8 cellular contexts compared by ENCODE assay signal in genomic region chr16:82995927-82996441, GRCh38.
DNase-seq lines count a peak whose midpoint lies in the region; ATAC-seq and TF ChIP-seq lines count a peak whose summit lies in the region.

No MANE protein-coding gene starts in this region.

- H3K27me3 Mint-ChIP-seq in activated CD8-positive, alpha-beta T cell treated with anti-CD3 and anti-CD28 coated beads for 36 hours = no peaks in the 10 kb centered on the region
- H3K27me3 Mint-ChIP-seq in activated CD8-positive, alpha-beta T cell treated with anti-CD3 and anti-CD28 coated beads, Interleukin-2, amount 10 ng/mL, durations not matched to agents 7 days and 5 days (ENCODE audit: low read depth) = no peaks in the 10 kb centered on the region
- no peaks in the 10 kb centered on the region for H3K27me3 Mint-ChIP-seq in activated CD4-positive, alpha-beta memory T cell treated with anti-CD3 and anti-CD28 coated beads for 36 hours

- TF ChIP-seq CTCF in activated CD8-positive, alpha-beta T cell treated with anti-CD3 and anti-CD28 coated beads for 36 hours (IDR thresholded peaks at IDR 0.05) = no peak

- peaks cover 2% of the 10 kb centered on the region for H3K9me3 Mint-ChIP-seq in activated CD8-positive, alpha-beta T cell treated with anti-CD3 and anti-CD28 coated beads for 36 hours
- no peaks in the 10 kb centered on the region for H3K9me3 Mint-ChIP-seq in activated CD8-positive, alpha-beta T cell treated with anti-CD3 and anti-CD28 coated beads, Interleukin-2, amount 10 ng/mL, durations not matched to agents 7 days and 5 days (ENCODE audit: insufficient read depth)
- no peaks in the 10 kb centered on the region for H3K9me3 Mint-ChIP-seq in activated CD4-positive, alpha-beta memory T cell treated with anti-CD3 and anti-CD28 coated beads for 36 hours

- CTCF ChIA-PET in activated CD8-positive, alpha-beta T cell treated with anti-CD3 and anti-CD28 coated beads for 36 hours (lab: Charles Lee) = no interaction called here
- CTCF ChIA-PET in activated CD8-positive, alpha-beta T cell treated with anti-CD3 and anti-CD28 coated beads, Interleukin-2, amount 10 ng/mL, durations not matched to agents 7 days and 5 days (lab: Charles Lee) = no interaction called here
- CTCF ChIA-PET in activated CD4-positive, alpha-beta memory T cell treated with anti-CD3 and anti-CD28 coated beads for 36 hours (lab: Charles Lee) = no interaction called here

- no peak for DNase-seq in activated CD8-positive, alpha-beta T cell treated with anti-CD3 and anti-CD28 coated beads for 36 hours
- no peak for DNase-seq in activated CD8-positive, alpha-beta T cell treated with anti-CD3 and anti-CD28 coated beads, Interleukin-2, amount 10 ng/mL, durations not matched to agents 7 days and 5 days
- peak; percentile 9 for DNase-seq in activated CD4-positive, alpha-beta memory T cell treated with anti-CD3 and anti-CD28 coated beads for 36 hours
- DNase-seq in iris pigment epithelial cell (ENCODE audit: low read depth) = peak; percentile 94
- no peak for DNase-seq in stimulated activated naive CD4-positive, alpha-beta T cell treated with Interleukin-2 at 50 U/mL for 16 hours (lab: John Stamatoyannopoulos, UW)
- DNase-seq in NCI-H146 (lab: John Stamatoyannopoulos, UW) = no peak

- POLR2A ChIA-PET in activated CD8-positive, alpha-beta T cell treated with anti-CD3 and anti-CD28 coated beads for 36 hours (lab: Charles Lee) = no interaction called here
- POLR2A ChIA-PET in activated CD8-positive, alpha-beta T cell treated with anti-CD3 and anti-CD28 coated beads, Interleukin-2, amount 10 ng/mL, durations not matched to agents 7 days and 5 days (lab: Charles Lee) = no interaction called here
- POLR2A ChIA-PET in activated CD4-positive, alpha-beta memory T cell treated with anti-CD3 and anti-CD28 coated beads for 36 hours (lab: Charles Lee) = no interaction called here

- H3K4me3 ChIP-seq in urinary bladder (ENCODE audit: low read depth, low read length) = peak overlapping the region; percentile 3

- H3K36me3 ChIP-seq in urinary bladder (ENCODE audit: insufficient read depth) = no peaks in the 10 kb centered on the region

- ATAC-seq in activated CD8-positive, alpha-beta T cell treated with anti-CD3 and anti-CD28 coated beads for 36 hours = peak; percentile 55
- ATAC-seq in activated CD8-positive, alpha-beta T cell treated with anti-CD3 and anti-CD28 coated beads, Interleukin-2, amount 10 ng/mL, durations not matched to agents 7 days and 5 days = no peak
- ATAC-seq in GM18502 (IDR thresholded peaks at IDR 0.05; ENCODE audit: poor library complexity, unreplicated experiment) = no peak

- H3K27ac ChIP-seq in urinary bladder (ENCODE audit: low read depth) = no peak overlapping the region

- no peaks in the 10 kb centered on the region for H3K36me3 Mint-ChIP-seq in activated CD8-positive, alpha-beta T cell treated with anti-CD3 and anti-CD28 coated beads for 36 hours (ENCODE audit: low read depth)
- H3K36me3 Mint-ChIP-seq in activated CD8-positive, alpha-beta T cell treated with anti-CD3 and anti-CD28 coated beads, Interleukin-2, amount 10 ng/mL, durations not matched to agents 7 days and 5 days (ENCODE audit: low read depth) = no peaks in the 10 kb centered on the region
- no peaks in the 10 kb centered on the region for H3K36me3 Mint-ChIP-seq in activated CD4-positive, alpha-beta memory T cell treated with anti-CD3 and anti-CD28 coated beads for 36 hours

- no peak overlapping the region for H3K27ac Mint-ChIP-seq in activated CD8-positive, alpha-beta T cell treated with anti-CD3 and anti-CD28 coated beads for 36 hours
- H3K27ac Mint-ChIP-seq in activated CD8-positive, alpha-beta T cell treated with anti-CD3 and anti-CD28 coated beads, Interleukin-2, amount 10 ng/mL, durations not matched to agents 7 days and 5 days = no peak overlapping the region
- H3K27ac Mint-ChIP-seq in activated CD4-positive, alpha-beta memory T cell treated with anti-CD3 and anti-CD28 coated beads for 36 hours = no peak overlapping the region

- no peak overlapping the region for H3K4me3 Mint-ChIP-seq in activated CD8-positive, alpha-beta T cell treated with anti-CD3 and anti-CD28 coated beads for 36 hours
- H3K4me3 Mint-ChIP-seq in activated CD8-positive, alpha-beta T cell treated with anti-CD3 and anti-CD28 coated beads, Interleukin-2, amount 10 ng/mL, durations not matched to agents 7 days and 5 days = no peak overlapping the region
- H3K4me3 Mint-ChIP-seq in activated CD4-positive, alpha-beta memory T cell treated with anti-CD3 and anti-CD28 coated beads for 36 hours = no peak overlapping the region

- no peaks in the 10 kb centered on the region for H3K4me1 Mint-ChIP-seq in activated CD8-positive, alpha-beta T cell treated with anti-CD3 and anti-CD28 coated beads for 36 hours (ENCODE audit: low read depth)
- H3K4me1 Mint-ChIP-seq in activated CD8-positive, alpha-beta T cell treated with anti-CD3 and anti-CD28 coated beads, Interleukin-2, amount 10 ng/mL, durations not matched to agents 7 days and 5 days (ENCODE audit: low read depth) = no peaks in the 10 kb centered on the region
- H3K4me1 Mint-ChIP-seq in activated CD4-positive, alpha-beta memory T cell treated with anti-CD3 and anti-CD28 coated beads for 36 hours (ENCODE audit: low read depth) = no peaks in the 10 kb centered on the region

- intact Hi-C loops in activated CD8-positive, alpha-beta T cell treated with anti-CD3 and anti-CD28 coated beads for 36 hours (cut with micrococcal nuclease) = no loop called here
- intact Hi-C loops in activated CD4-positive, alpha-beta memory T cell treated with anti-CD3 and anti-CD28 coated beads for 36 hours (cut with micrococcal nuclease) = no loop called here

- WGBS in urinary bladder = 34% methylated on average over 5 of the region's 5 CpGs

- H3K4me1 ChIP-seq in urinary bladder (ENCODE audit: insufficient read depth) = no peaks in the 10 kb centered on the region

Comparison
In these comparisons a context has a peak if more than half of its experiments do, and no peak if none do; other contexts are left out.
1. DNase-seq: peak in activated CD4-positive, alpha-beta memory T cell treated with anti-CD3 and anti-CD28 coated beads for 36 hours (single experiment) and iris pigment epithelial cell (single experiment); none in activated CD8-positive, alpha-beta T cell treated with anti-CD3 and anti-CD28 coated beads for 36 hours (single experiment), activated CD8-positive, alpha-beta T cell treated with anti-CD3 and anti-CD28 coated beads, Interleukin-2, amount 10 ng/mL, durations not matched to agents 7 days and 5 days (single experiment), stimulated activated naive CD4-positive, alpha-beta T cell treated with Interleukin-2 at 50 U/mL for 16 hours (single experiment) and NCI-H146 (single experiment).